In genomic region chr4:162349395-162349794, GRCh38 we compare ENCODE assay signal across 27 cellular contexts.
"Had no signal": no experiment of that assay in that cellular context is flagged by ENCODE, and none has a peak within 500 bp of the region (broad histone marks: within the 10 kb centered on the region; RNA-seq: fewer than 3 reads in every experiment).

No MANE protein-coding gene starts in this region.

- H2AFZ ChIP-seq: neural progenitor cell, parathyroid adenoma had no signal

- H3K4me1 Mint-ChIP-seq: nephron; neural progenitor cell; stimulated activated effector memory CD8-positive, alpha-beta T cell treated with anti-CD3 and anti-CD28 coated beads, Interleukin-12 subunit alpha, Interleukin-12 subunit beta, amount 100 ng/mL, for 72 hours had no signal

- H3K27me3 Mint-ChIP-seq: progenitor cell of endocrine pancreas; stimulated activated naive B cell treated with anti-CD40 and anti-IgM and Interleukin-4, amounts not matched to agents 10 μg/mL and 1 μg/mL and 100 μg/mL, for 72 hours; stimulated activated naive CD8-positive, alpha-beta T cell treated with anti-CD3 and anti-CD28 coated beads, Interleukin-15, Interleukin-2, amounts not matched to agents 100 ng/mL and 50 ng/mL, for 24 hours had no signal

- H3K9me3 Mint-ChIP-seq: nephron; neural progenitor cell; stimulated activated naive B cell treated with anti-CD40 and anti-IgM and Interleukin-4, amounts not matched to agents 10 μg/mL and 1 μg/mL and 100 μg/mL, for 72 hours; stimulated activated naive CD8-positive, alpha-beta T cell treated with anti-CD3 and anti-CD28 coated beads, Interleukin-15, Interleukin-2, amounts not matched to agents 100 ng/mL and 50 ng/mL, for 24 hours had no signal

- FAIRE-seq: urothelium cell line had no signal

- H3K4me2 ChIP-seq: neural progenitor cell had no signal

- H3K4me3 ChIP-seq: neural progenitor cell, ovary, psoas muscle, right lobe of liver, sigmoid colon, stomach, thoracic aorta, thyroid gland, tibial nerve, upper lobe of left lung, vagina had no signal

- H3K9me3 ChIP-seq: ovary, psoas muscle, right lobe of liver, sigmoid colon, stomach, thoracic aorta, thyroid gland, tibial nerve, upper lobe of left lung, vagina had no signal

- H3K36me3 Mint-ChIP-seq: neural progenitor cell; stimulated activated effector memory CD8-positive, alpha-beta T cell treated with anti-CD3 and anti-CD28 coated beads, Interleukin-12 subunit alpha, Interleukin-12 subunit beta, amount 100 ng/mL, for 72 hours; stimulated activated naive B cell treated with anti-CD40 and anti-IgM and Interleukin-4, amounts not matched to agents 10 μg/mL and 1 μg/mL and 100 μg/mL, for 72 hours had no signal

- H3K36me3 ChIP-seq: neural progenitor cell, ovary, right lobe of liver, sigmoid colon, stomach, thoracic aorta, thyroid gland, tibial nerve, upper lobe of left lung, vagina had no signal

- ATAC-seq: psoas muscle; right cardiac atrium; right lobe of liver; stimulated activated effector memory CD8-positive, alpha-beta T cell treated with anti-CD3 and anti-CD28 coated beads, Interleukin-12 subunit alpha, Interleukin-12 subunit beta, amount 100 ng/mL, for 72 hours; stimulated activated naive B cell treated with anti-CD40 and anti-IgM and Interleukin-4, amounts not matched to agents 10 μg/mL and 1 μg/mL and 100 μg/mL, for 72 hours had no signal

- H3K27me3 ChIP-seq: neural progenitor cell, ovary, right lobe of liver, sigmoid colon, stomach, thyroid gland, tibial nerve, upper lobe of left lung, vagina had no signal

- H3K27ac Mint-ChIP-seq: nephron; neural progenitor cell; progenitor cell of endocrine pancreas; stimulated activated effector memory CD8-positive, alpha-beta T cell treated with anti-CD3 and anti-CD28 coated beads, Interleukin-12 subunit alpha, Interleukin-12 subunit beta, amount 100 ng/mL, for 72 hours; stimulated activated naive B cell treated with anti-CD40 and anti-IgM and Interleukin-4, amounts not matched to agents 10 μg/mL and 1 μg/mL and 100 μg/mL, for 72 hours; stimulated activated naive CD8-positive, alpha-beta T cell treated with anti-CD3 and anti-CD28 coated beads, Interleukin-15, Interleukin-2, amounts not matched to agents 100 ng/mL and 50 ng/mL, for 24 hours had no signal

- H3K9ac ChIP-seq: neural progenitor cell, parathyroid adenoma had no signal

- DNase-seq: occipital lobe; ovary; posterior cingulate gyrus; psoas muscle; right cardiac atrium; right lobe of liver; sigmoid colon; small intestine; stimulated activated CD4-positive, alpha-beta T cell treated with anti-CD3 and anti-CD28 coated beads, Interleukin-15, amount 100 ng/mL, for 24 hours; stimulated activated CD4-positive, alpha-beta T cell treated with anti-CD3 and anti-CD28 coated beads, Interleukin-2, amount 100 ng/mL, for 24 hours; stimulated activated CD4-positive, alpha-beta T cell treated with anti-CD3 and anti-CD28 coated beads, Interleukin-2, amount 100 ng/mL, for 48 hours; stimulated activated CD4-positive, alpha-beta T cell treated with anti-CD3 and anti-CD28 coated beads, Interleukin-4, amount 100 ng/mL, for 24 hours; stimulated activated naive B cell treated with anti-CD40 and anti-IgM and Interleukin-4, amounts not matched to agents 10 μg/mL and 1 μg/mL and 100 μg/mL, for 72 hours; stimulated activated naive CD4-positive, alpha-beta T cell treated with Interleukin-2 at 50 U/mL for 16 hours; stomach; thyroid gland; upper lobe of left lung had no signal

- H3K4me3 Mint-ChIP-seq: nephron; neural progenitor cell; stimulated activated effector memory CD8-positive, alpha-beta T cell treated with anti-CD3 and anti-CD28 coated beads, Interleukin-12 subunit alpha, Interleukin-12 subunit beta, amount 100 ng/mL, for 72 hours; stimulated activated naive B cell treated with anti-CD40 and anti-IgM and Interleukin-4, amounts not matched to agents 10 μg/mL and 1 μg/mL and 100 μg/mL, for 72 hours; stimulated activated naive CD8-positive, alpha-beta T cell treated with anti-CD3 and anti-CD28 coated beads, Interleukin-15, Interleukin-2, amounts not matched to agents 100 ng/mL and 50 ng/mL, for 24 hours had no signal

- H3K79me2 ChIP-seq: parathyroid adenoma had no signal

- H3K27ac ChIP-seq: neural progenitor cell, ovary, parathyroid adenoma, psoas muscle, right lobe of liver, sigmoid colon, stomach, thoracic aorta, thyroid gland, tibial nerve, upper lobe of left lung, vagina had no signal

- H3K4me1 ChIP-seq: neural progenitor cell, parathyroid adenoma, psoas muscle, right lobe of liver, stomach, thyroid gland, tibial nerve, vagina had no signal
